ENCODE assay signal across 16 cellular contexts in the genomic region with DNA sequence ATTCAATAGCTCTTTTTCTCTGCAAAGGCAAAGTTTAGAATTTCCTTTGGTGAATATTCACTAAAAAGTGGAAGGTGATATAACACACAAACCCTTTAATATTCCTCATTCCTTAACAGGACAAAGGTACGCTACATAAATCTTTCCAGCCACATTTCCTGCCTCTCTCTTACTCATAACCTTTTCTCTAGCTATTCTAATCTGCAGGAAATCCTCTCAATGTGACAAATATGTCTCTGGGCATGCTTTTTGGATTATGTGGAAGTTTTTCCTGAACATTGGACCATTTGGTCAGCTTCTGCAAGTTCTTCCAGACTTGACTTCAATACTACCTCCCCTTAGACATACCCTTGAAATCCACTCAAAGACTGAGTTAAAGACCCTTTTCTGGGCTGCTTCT.
"Had no signal": no experiment of that assay in that cellular context is flagged by ENCODE, and none has a peak within 500 bp of the region (broad histone marks: within the 10 kb centered on the region; RNA-seq: fewer than 3 reads in every experiment).

No MANE protein-coding gene starts in this region.

- DNase-seq: cortex of kidney; effector CD8-positive, alpha-beta T cell; endodermal cell; foreskin melanocyte; head of caudate nucleus; mesenchymal stem cell; mucosa of descending colon; naive B cell; pancreas; stimulated activated CD4-positive, alpha-beta T cell treated with anti-CD3 and anti-CD28 coated beads, Interleukin-12 subunit alpha, Interleukin-12 subunit beta, amount 100 ng/mL, for 4 hours; stimulated activated CD4-positive, alpha-beta T cell treated with anti-CD3 and anti-CD28 coated beads, Interleukin-1b, Interleukin-23, amount 100 ng/mL, for 48 hours; stimulated activated CD4-positive, alpha-beta T cell treated with anti-CD3 and anti-CD28 coated beads, Interleukin-4, amount 100 ng/mL, for 1 hour; stimulated activated naive CD4-positive, alpha-beta T cell treated with Interleukin-2 at 50 U/mL for 16 hours; stomach; testis; tibial artery had no signal
